ENCODE assay signal across 8 cellular contexts in genomic region chr11:117443269-117444186, GRCh38.
A peak's percentile ranks its signal among the peaks of the same experiment; 100 is the strongest.
DNase-seq lines count a peak whose midpoint lies in the region; TF ChIP-seq lines count a peak whose summit lies in the region.

No MANE protein-coding gene starts in this region.

- no peaks in the 10 kb centered on the region for H3K9me3 ChIP-seq in prostate gland

- no peaks in the 10 kb centered on the region for H3K36me3 Mint-ChIP-seq in glutamatergic neuron (ENCODE audit: unreplicated experiment)
- no peaks in the 10 kb centered on the region for H3K36me3 Mint-ChIP-seq in activated T-helper 2 cell treated with anti-CD3 and anti-CD28 coated beads, Interferon-gamma antibody, Interleukin-2, Interleukin-4, amounts not matched to agents 10 μg/mL and 5 μg/mL and 100 μg/mL, durations not matched to agents 14 hours and 24 hours and 36 hours (ENCODE audit: low read depth)
- H3K36me3 Mint-ChIP-seq in activated CD4-positive, alpha-beta T cell treated with anti-CD3 and anti-CD28 coated beads, Interleukin-2, amount 10 ng/mL, durations not matched to agents 7 days and 5 days (ENCODE audit: low read depth): no peaks in the 10 kb centered on the region

- no peaks in the 10 kb centered on the region for H3K36me3 ChIP-seq in prostate gland

- H3K4me3 Mint-ChIP-seq in glutamatergic neuron (ENCODE audit: unreplicated experiment): no peak overlapping the region
- no peak overlapping the region for H3K4me3 Mint-ChIP-seq in activated T-helper 2 cell treated with anti-CD3 and anti-CD28 coated beads, Interferon-gamma antibody, Interleukin-2, Interleukin-4, amounts not matched to agents 10 μg/mL and 5 μg/mL and 100 μg/mL, durations not matched to agents 14 hours and 24 hours and 36 hours (ENCODE audit: low read depth)
- no peak overlapping the region for H3K4me3 Mint-ChIP-seq in activated CD4-positive, alpha-beta T cell treated with anti-CD3 and anti-CD28 coated beads, Interleukin-2, amount 10 ng/mL, durations not matched to agents 7 days and 5 days

- TF ChIP-seq POLR2A in prostate gland (IDR thresholded peaks at IDR 0.05): no peak

- TF ChIP-seq CTCF in glutamatergic neuron (IDR thresholded peaks at IDR 0.05; ENCODE audit: partially characterized antibody, unreplicated experiment) (peak; percentile 65), prostate gland (IDR thresholded peaks at IDR 0.05) (peak in 3 of 4 experiments; percentile 29 to 50 (median 44))

- WGBS in prostate gland: 37% methylated on average over 32 of the region's 38 CpGs

- intact Hi-C loops in prostate gland (cut with DNase I): loop anchor here (5.0 to 10.0 kb wide), 3 partner anchors 359 to 611 kb away; no protein-coding TSS in a partner anchor
- intact Hi-C loops in activated T-helper 2 cell treated with anti-CD3 and anti-CD28 coated beads, Interferon-gamma antibody, Interleukin-2, Interleukin-4, amounts not matched to agents 10 μg/mL and 5 μg/mL and 100 μg/mL, durations not matched to agents 14 hours and 24 hours and 36 hours (cut with micrococcal nuclease): no loop called here

- H3K9me3 Mint-ChIP-seq in glutamatergic neuron (ENCODE audit: unreplicated experiment): peaks cover 7% of the 10 kb centered on the region
- H3K9me3 Mint-ChIP-seq in activated T-helper 2 cell treated with anti-CD3 and anti-CD28 coated beads, Interferon-gamma antibody, Interleukin-2, Interleukin-4, amounts not matched to agents 10 μg/mL and 5 μg/mL and 100 μg/mL, durations not matched to agents 14 hours and 24 hours and 36 hours: no peaks in the 10 kb centered on the region
- H3K9me3 Mint-ChIP-seq in activated CD4-positive, alpha-beta T cell treated with anti-CD3 and anti-CD28 coated beads, Interleukin-2, amount 10 ng/mL, durations not matched to agents 7 days and 5 days: no peaks in the 10 kb centered on the region

- no peak overlapping the region for H3K4me3 ChIP-seq in prostate gland

- CTCF ChIA-PET in activated CD4-positive, alpha-beta T cell treated with anti-CD3 and anti-CD28 coated beads, Interleukin-2, amount 10 ng/mL, durations not matched to agents 7 days and 5 days (lab: Charles Lee): interaction anchor here (0.5 kb wide), 1 partner anchor 216 kb away, joined by 3 read pairs; no protein-coding TSS in a partner anchor

- peaks cover 8% of the 10 kb centered on the region for H3K27me3 Mint-ChIP-seq in glutamatergic neuron (ENCODE audit: unreplicated experiment)
- peaks cover 15% of the 10 kb centered on the region for H3K27me3 Mint-ChIP-seq in activated T-helper 2 cell treated with anti-CD3 and anti-CD28 coated beads, Interferon-gamma antibody, Interleukin-2, Interleukin-4, amounts not matched to agents 10 μg/mL and 5 μg/mL and 100 μg/mL, durations not matched to agents 14 hours and 24 hours and 36 hours (ENCODE audit: low read depth)
- peaks cover 11% of the 10 kb centered on the region for H3K27me3 Mint-ChIP-seq in activated CD4-positive, alpha-beta T cell treated with anti-CD3 and anti-CD28 coated beads, Interleukin-2, amount 10 ng/mL, durations not matched to agents 7 days and 5 days

- H3K27ac Mint-ChIP-seq in glutamatergic neuron (ENCODE audit: unreplicated experiment): peak overlapping the region; percentile 62
- H3K27ac Mint-ChIP-seq in activated T-helper 2 cell treated with anti-CD3 and anti-CD28 coated beads, Interferon-gamma antibody, Interleukin-2, Interleukin-4, amounts not matched to agents 10 μg/mL and 5 μg/mL and 100 μg/mL, durations not matched to agents 14 hours and 24 hours and 36 hours: no peak overlapping the region
- no peak overlapping the region for H3K27ac Mint-ChIP-seq in activated CD4-positive, alpha-beta T cell treated with anti-CD3 and anti-CD28 coated beads, Interleukin-2, amount 10 ng/mL, durations not matched to agents 7 days and 5 days

- H3K27me3 ChIP-seq in prostate gland (replicated peaks; ENCODE audit: insufficient read depth): peaks cover 2% of the 10 kb centered on the region

- no peak overlapping the region for H3K27ac ChIP-seq in prostate gland

- no peaks in the 10 kb centered on the region for H3K4me1 ChIP-seq in prostate gland (replicated peaks)

- peaks cover 9% of the 10 kb centered on the region for H3K4me1 Mint-ChIP-seq in glutamatergic neuron (ENCODE audit: low read depth, unreplicated experiment)
- no peaks in the 10 kb centered on the region for H3K4me1 Mint-ChIP-seq in activated T-helper 2 cell treated with anti-CD3 and anti-CD28 coated beads, Interferon-gamma antibody, Interleukin-2, Interleukin-4, amounts not matched to agents 10 μg/mL and 5 μg/mL and 100 μg/mL, durations not matched to agents 14 hours and 24 hours and 36 hours (ENCODE audit: low read depth)
- no peaks in the 10 kb centered on the region for H3K4me1 Mint-ChIP-seq in activated CD4-positive, alpha-beta T cell treated with anti-CD3 and anti-CD28 coated beads, Interleukin-2, amount 10 ng/mL, durations not matched to agents 7 days and 5 days

- DNase-seq in DMS53 (lab: John Stamatoyannopoulos, UW) (peak; percentile 85), HT1080 (ENCODE audit: low read depth) (peak; percentile 22), SK-MEL-5 (ENCODE audit: low read depth, low spot score) (peak; percentile 12), glutamatergic neuron (peak; percentile 85), prostate gland (ENCODE audit: low spot score) (peak; percentile 17), T-helper 1 cell (no peak)
- DNase-seq in activated T-helper 2 cell treated with anti-CD3 and anti-CD28 coated beads, Interferon-gamma antibody, Interleukin-2, Interleukin-4, amounts not matched to agents 10 μg/mL and 5 μg/mL and 100 μg/mL, durations not matched to agents 14 hours and 24 hours and 36 hours (ENCODE audit: low spot score): no peak
- DNase-seq in activated CD4-positive, alpha-beta T cell treated with anti-CD3 and anti-CD28 coated beads, Interleukin-2, amount 10 ng/mL, durations not matched to agents 7 days and 5 days: no peak

- in situ Hi-C loops in SK-MEL-5 (cut with HindIII; ENCODE audit: low pct_unique_long_range_greater_than_20kb, low sequenced_read_pairs): loop anchor here (25.0 kb wide), 1 partner anchor 344 kb away; the partner anchor contains the start of gene DSCAML1

- POLR2A ChIA-PET in activated CD4-positive, alpha-beta T cell treated with anti-CD3 and anti-CD28 coated beads, Interleukin-2, amount 10 ng/mL, durations not matched to agents 7 days and 5 days (lab: Charles Lee): no interaction called here

Comparison
In these comparisons a context has a peak if more than half of its experiments do, and no peak if none do; other contexts are left out.
1. DNase-seq: peak in DMS53 (single experiment), HT1080 (single experiment), SK-MEL-5 (single experiment), glutamatergic neuron (single experiment) and prostate gland (single experiment); none in activated T-helper 2 cell treated with anti-CD3 and anti-CD28 coated beads, Interferon-gamma antibody, Interleukin-2, Interleukin-4, amounts not matched to agents 10 μg/mL and 5 μg/mL and 100 μg/mL, durations not matched to agents 14 hours and 24 hours and 36 hours (single experiment), T-helper 1 cell (0 of 5) and activated CD4-positive, alpha-beta T cell treated with anti-CD3 and anti-CD28 coated beads, Interleukin-2, amount 10 ng/mL, durations not matched to agents 7 days and 5 days (single experiment).